30 cellular contexts compared by ENCODE assay signal in the genomic region with DNA sequence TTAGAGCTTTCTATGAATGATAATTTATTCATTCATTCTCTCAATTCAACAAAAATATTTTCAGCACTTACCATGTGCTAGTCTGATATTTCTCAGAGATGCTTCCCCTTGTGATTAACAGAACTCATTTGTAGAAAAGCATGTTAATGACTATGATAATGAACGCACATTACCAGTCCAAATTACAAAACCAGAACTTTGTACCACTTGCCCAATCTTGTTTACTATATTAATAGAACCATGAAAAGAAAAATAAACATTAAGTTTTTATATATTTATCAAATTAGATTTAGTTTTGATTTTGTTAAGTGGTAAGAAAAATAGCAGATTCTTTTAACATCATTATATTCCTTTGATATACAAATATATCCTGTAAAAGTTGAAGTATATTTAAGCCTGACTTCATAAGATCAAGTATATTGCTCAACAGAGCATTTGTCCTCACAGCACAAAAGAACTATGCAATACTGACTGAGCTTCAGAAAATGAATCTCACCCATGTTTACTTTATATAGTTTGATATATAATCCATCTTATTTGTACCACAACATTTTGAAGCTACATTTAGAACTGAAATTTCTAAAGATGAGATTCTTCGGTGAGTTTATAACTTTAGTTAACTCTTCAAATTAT. TPM values are rescaled to one million over a fixed set of nuclear protein-coding genes. Genes with fewer than 3 reads are reported as not detected.
"Had no signal": no experiment of that assay in that cellular context is flagged by ENCODE, and none has a peak within 500 bp of the region (broad histone marks: within the 10 kb centered on the region; RNA-seq: fewer than 3 reads in every experiment).

No MANE protein-coding gene starts in this region.

- H3K27ac ChIP-seq: brain microvascular endothelial cell, SJCRH30, SK-N-MC had no signal

- H3K9me3 ChIP-seq: SJCRH30 had no signal

- H3K4me3 ChIP-seq: SJCRH30, SK-N-MC had no signal

- FAIRE-seq: TTC549 had no signal

- ATAC-seq: activated CD4-positive, alpha-beta T cell treated with anti-CD3 and anti-CD28 coated beads for 36 hours; activated CD4-positive, CD25-positive, alpha-beta regulatory T cell treated with anti-CD3 and anti-CD28 coated beads, Interleukin-2, amount 50 U/mL, for 24 hours; activated CD8-positive, alpha-beta T cell treated with anti-CD3 and anti-CD28 coated beads, Interleukin-2, amount 10 ng/mL, durations not matched to agents 7 days and 5 days; activated naive CD4-positive, alpha-beta T cell treated with anti-CD3 and anti-CD28 coated beads, Interleukin-2, amount 50 U/mL, for 72 hours; Panc1; WTC11 had no signal

- H3K27me3 ChIP-seq: brain microvascular endothelial cell, SJCRH30 had no signal

- H3K4me1 ChIP-seq: SJCRH30 had no signal

- DNase-seq: activated CD4-positive, alpha-beta T cell treated with anti-CD3 and anti-CD28 coated beads for 36 hours; activated CD4-positive, alpha-beta T cell treated with anti-CD3 and anti-CD28 coated beads, Interleukin-2, amount 10 ng/mL, durations not matched to agents 7 days and 5 days; activated CD4-positive, alpha-beta T cell treated with anti-CD3 and anti-CD28 coated beads, Interleukin-2, amount 50 U/mL, for 48 hours; activated CD8-positive, alpha-beta T cell treated with anti-CD3 and anti-CD28 coated beads, Interleukin-2, amount 10 ng/mL, durations not matched to agents 7 days and 5 days; activated gamma-delta T cell treated with Interleukin-2 at 50 U/mL for 16 hours; activated naive CD4-positive, alpha-beta T cell treated with anti-CD3 and anti-CD28 coated beads for 36 hours; activated T-cell treated with anti-CD3 and anti-CD28 coated beads, Interleukin-2, amount 50 U/mL, for 24 hours; amniotic stem cell; aorta; brain microvascular endothelial cell; Karpas-422; KBM-7; NCI-H1105; NCI-H1417 treated with DMSO at 0.1 percent for 48 hours; NCI-H187 treated with DMSO at 0.1 percent for 48 hours; NCI-H2081; NCI-H2171 treated with DMSO at 0.1 percent for 48 hours; NCI-H226; NCI-H446 treated with DMSO at 0.1 percent for 48 hours; NCI-H524; SHP77; SJCRH30 had no signal

- H3K36me3 ChIP-seq: brain microvascular endothelial cell, SJCRH30 had no signal

RNA-seq across cellular contexts. Expression of a gene that starts 48.9 kb away (rescaled TPM):
- total RNA-seq: activated CD4-positive, alpha-beta T cell treated with anti-CD3 and anti-CD28 coated beads for 36 hours; activated CD4-positive, alpha-beta T cell treated with anti-CD3 and anti-CD28 coated beads, Interleukin-2, amount 10 ng/mL, durations not matched to agents 7 days and 5 days; activated CD8-positive, alpha-beta T cell treated with anti-CD3 and anti-CD28 coated beads, Interleukin-2, amount 10 ng/mL, durations not matched to agents 7 days and 5 days; activated naive CD4-positive, alpha-beta T cell treated with anti-CD3 and anti-CD28 coated beads for 36 hours; activated naive CD4-positive, alpha-beta T cell treated with anti-CD3 and anti-CD28 coated beads, Interleukin-2, amount 50 U/mL, for 72 hours; activated T-helper 2 cell treated with anti-CD3 and anti-CD28 coated beads, Interferon-gamma antibody, Interleukin-2, Interleukin-4, amounts not matched to agents 10 μg/mL and 5 μg/mL and 100 μg/mL, durations not matched to agents 14 hours and 24 hours and 36 hours; aorta; MCF 10A; SJCRH30; WTC11 had no signal
- polyA plus RNA-seq: aorta had no signal
